1 cellular context compared by ENCODE assay signal in the genomic region with DNA sequence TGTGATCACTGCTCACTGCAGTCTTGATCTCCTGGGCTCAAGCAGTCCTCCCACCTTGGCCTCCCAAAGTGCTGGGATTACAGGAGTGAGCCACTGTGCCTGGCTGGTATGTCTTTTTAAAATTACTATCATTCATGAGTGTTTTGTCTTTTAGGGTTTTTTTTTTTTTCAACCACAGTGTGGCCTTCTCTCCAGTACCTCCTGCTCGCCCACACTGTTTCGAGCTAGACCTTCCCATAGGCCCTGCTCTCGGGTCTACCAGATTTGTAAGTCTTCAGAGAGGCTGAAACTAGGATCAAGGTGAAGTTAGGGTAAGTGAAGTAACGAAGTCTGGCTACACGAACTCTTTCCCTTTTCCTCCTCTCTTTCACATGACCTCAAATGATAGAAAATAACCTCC.
TF ChIP-seq lines count a peak whose summit lies in the region.

No MANE protein-coding gene starts in this region.

TF ChIP-seq in K562, 482 proteins besides CTCF, POLR2A, EP300 and RAD21:
- TF ChIP-seq NELFE (IDR thresholded peaks at IDR 0.05; ENCODE audit: insufficient read depth, insufficient read length) (no peak), SMAD4 (CRISPR knock-in tag; conservative IDR thresholded peaks at IDR 0.05) (0 out of 2 replicates have a peak, but pooled peaks have one; percentile 16)
